2 cellular contexts compared by ENCODE assay signal in genomic region chr5:169979871-169980270, GRCh38.
TF ChIP-seq lines count a peak whose summit lies in the region.

No MANE protein-coding gene starts in this region.

TF ChIP-seq in SK-N-SH, 30 proteins besides CTCF, POLR2A, EP300 and RAD21 (continued from another document):
- TF ChIP-seq, protein P1, sequence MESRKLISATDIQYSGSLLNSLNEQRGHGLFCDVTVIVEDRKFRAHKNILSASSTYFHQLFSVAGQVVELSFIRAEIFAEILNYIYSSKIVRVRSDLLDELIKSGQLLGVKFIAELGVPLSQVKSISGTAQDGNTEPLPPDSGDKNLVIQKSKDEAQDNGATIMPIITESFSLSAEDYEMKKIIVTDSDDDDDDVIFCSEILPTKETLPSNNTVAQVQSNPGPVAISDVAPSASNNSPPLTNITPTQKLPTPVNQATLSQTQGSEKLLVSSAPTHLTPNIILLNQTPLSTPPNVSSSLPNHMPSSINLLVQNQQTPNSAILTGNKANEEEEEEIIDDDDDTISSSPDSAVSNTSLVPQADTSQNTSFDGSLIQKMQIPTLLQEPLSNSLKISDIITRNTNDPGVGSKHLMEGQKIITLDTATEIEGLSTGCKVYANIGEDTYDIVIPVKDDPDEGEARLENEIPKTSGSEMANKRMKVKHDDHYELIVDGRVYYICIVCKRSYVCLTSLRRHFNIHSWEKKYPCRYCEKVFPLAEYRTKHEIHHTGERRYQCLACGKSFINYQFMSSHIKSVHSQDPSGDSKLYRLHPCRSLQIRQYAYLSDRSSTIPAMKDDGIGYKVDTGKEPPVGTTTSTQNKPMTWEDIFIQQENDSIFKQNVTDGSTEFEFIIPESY (IDR thresholded peaks at IDR 0.05; ENCODE audit: borderline replicate concordance, low read depth): no peak
- TF ChIP-seq RCOR1 (IDR thresholded peaks at IDR 0.05; ENCODE audit: low read length) (no peak), GABPA (IDR thresholded peaks at IDR 0.05; ENCODE audit: low read depth) (no peak; the same call in 1 of the 2 replicates), PBX3 (IDR thresholded peaks at IDR 0.05) (no peak), IRF3 (IDR thresholded peaks at IDR 0.05; ENCODE audit: low read depth, low read length) (no peak), MEF2A (IDR thresholded peaks at IDR 0.05; ENCODE audit: borderline replicate concordance, low read depth) (no peak), RXRA (IDR thresholded peaks at IDR 0.05; ENCODE audit: borderline replicate concordance, low read depth) (no peak), FOXM1 (IDR thresholded peaks at IDR 0.05; ENCODE audit: low read depth) (no peak), POLR2AphosphoS5 (IDR thresholded peaks at IDR 0.05; ENCODE audit: low read depth, low read length) (no peak), SMC3 (IDR thresholded peaks at IDR 0.05; ENCODE audit: low read depth, low read length) (no peak), GATA2 (CRISPR knock-in tag; IDR thresholded peaks at IDR 0.05) (no peak), TCF12 (IDR thresholded peaks at IDR 0.05) (no peak)
- TF ChIP-seq, protein P2, sequence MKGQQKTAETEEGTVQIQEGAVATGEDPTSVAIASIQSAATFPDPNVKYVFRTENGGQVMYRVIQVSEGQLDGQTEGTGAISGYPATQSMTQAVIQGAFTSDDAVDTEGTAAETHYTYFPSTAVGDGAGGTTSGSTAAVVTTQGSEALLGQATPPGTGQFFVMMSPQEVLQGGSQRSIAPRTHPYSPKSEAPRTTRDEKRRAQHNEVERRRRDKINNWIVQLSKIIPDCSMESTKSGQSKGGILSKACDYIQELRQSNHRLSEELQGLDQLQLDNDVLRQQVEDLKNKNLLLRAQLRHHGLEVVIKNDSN (IDR thresholded peaks at IDR 0.05; ENCODE audit: borderline replicate concordance, low read depth): no peak

TF ChIP-seq in SK-N-SH treated with all-trans-retinoic acid at 6 μM for 48 hours, 23 proteins besides CTCF, POLR2A, EP300 and RAD21 (continued from another document):
- TF ChIP-seq, protein P3, sequence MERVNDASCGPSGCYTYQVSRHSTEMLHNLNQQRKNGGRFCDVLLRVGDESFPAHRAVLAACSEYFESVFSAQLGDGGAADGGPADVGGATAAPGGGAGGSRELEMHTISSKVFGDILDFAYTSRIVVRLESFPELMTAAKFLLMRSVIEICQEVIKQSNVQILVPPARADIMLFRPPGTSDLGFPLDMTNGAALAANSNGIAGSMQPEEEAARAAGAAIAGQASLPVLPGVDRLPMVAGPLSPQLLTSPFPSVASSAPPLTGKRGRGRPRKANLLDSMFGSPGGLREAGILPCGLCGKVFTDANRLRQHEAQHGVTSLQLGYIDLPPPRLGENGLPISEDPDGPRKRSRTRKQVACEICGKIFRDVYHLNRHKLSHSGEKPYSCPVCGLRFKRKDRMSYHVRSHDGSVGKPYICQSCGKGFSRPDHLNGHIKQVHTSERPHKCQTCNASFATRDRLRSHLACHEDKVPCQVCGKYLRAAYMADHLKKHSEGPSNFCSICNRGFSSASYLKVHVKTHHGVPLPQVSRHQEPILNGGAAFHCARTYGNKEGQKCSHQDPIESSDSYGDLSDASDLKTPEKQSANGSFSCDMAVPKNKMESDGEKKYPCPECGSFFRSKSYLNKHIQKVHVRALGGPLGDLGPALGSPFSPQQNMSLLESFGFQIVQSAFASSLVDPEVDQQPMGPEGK (CRISPR knock-in tag; IDR thresholded peaks at IDR 0.05; ENCODE audit: borderline replicate concordance): no peak
- TF ChIP-seq POU6F1 (CRISPR knock-in tag; IDR thresholded peaks at IDR 0.05; ENCODE audit: borderline replicate concordance, low read depth): no peak
- no peak for TF ChIP-seq ZNF8 (CRISPR knock-in tag; IDR thresholded peaks at IDR 0.05)
- no peak for TF ChIP-seq CSDC2 (CRISPR knock-in tag; IDR thresholded peaks at IDR 0.05)
- no peak for TF ChIP-seq ZC3H10 (CRISPR knock-in tag; IDR thresholded peaks at IDR 0.05)
